Comparison of ENCODE assay signal across 16 cellular contexts in the genomic region with DNA sequence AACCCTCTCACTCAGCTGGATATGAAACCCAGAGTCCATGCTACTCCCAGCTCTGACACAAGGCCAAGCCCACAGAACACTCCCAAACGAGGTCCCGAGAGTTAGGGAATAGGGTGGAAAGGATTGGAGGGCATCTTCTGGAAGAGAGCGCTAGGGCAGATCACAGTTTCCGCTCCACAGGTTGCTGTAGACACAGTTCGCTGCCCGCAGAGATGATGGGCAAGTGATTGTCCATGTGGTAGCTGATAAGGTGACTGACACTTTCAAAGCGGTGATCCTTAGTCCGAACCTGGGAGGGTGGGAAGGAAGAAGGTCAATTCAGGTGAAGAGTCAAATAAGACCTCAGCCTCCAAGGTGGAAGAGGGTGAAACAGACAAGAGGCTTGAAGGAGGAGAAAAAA. TPM values are rescaled to one million over a fixed set of nuclear protein-coding genes. Genes with fewer than 3 reads are reported as not detected.
DNase-seq lines count a peak whose midpoint lies in the region; ATAC-seq and TF ChIP-seq lines count a peak whose summit lies in the region.
"Had no signal": no experiment of that assay in that cellular context is flagged by ENCODE, and none has a peak within 500 bp of the region (broad histone marks: within the 10 kb centered on the region; RNA-seq: fewer than 3 reads in every experiment).

No MANE protein-coding gene starts in this region.

- H2AK5ac ChIP-seq in mesenchymal stem cell (ENCODE audit: low read length, severe bottlenecking) = no peak overlapping the region

- no peak overlapping the region for H3K14ac ChIP-seq in mesenchymal stem cell (ENCODE audit: low read length in 2 of 2)

- H3K27ac Mint-ChIP-seq in Caco-2 (ENCODE audit: unreplicated experiment) = peak overlapping the region; percentile 4
- H3K27ac Mint-ChIP-seq in activated CD8-positive, alpha-beta T cell treated with anti-CD3 and anti-CD28 coated beads, Interleukin-2, amount 10 ng/mL, durations not matched to agents 7 days and 5 days = peak overlapping the region; percentile 53

- no peaks in the 10 kb centered on the region for H3K27me3 Mint-ChIP-seq in Caco-2 (ENCODE audit: insufficient read depth, unreplicated experiment)
- H3K27me3 Mint-ChIP-seq in activated CD8-positive, alpha-beta T cell treated with anti-CD3 and anti-CD28 coated beads, Interleukin-2, amount 10 ng/mL, durations not matched to agents 7 days and 5 days (ENCODE audit: low read depth) = no peaks in the 10 kb centered on the region

- H2BK120ac ChIP-seq in mesenchymal stem cell (ENCODE audit: low read depth, low read length) = no peak overlapping the region

- H3K9me3 Mint-ChIP-seq in Caco-2 (ENCODE audit: unreplicated experiment) = no peaks in the 10 kb centered on the region
- no peaks in the 10 kb centered on the region for H3K9me3 Mint-ChIP-seq in activated CD8-positive, alpha-beta T cell treated with anti-CD3 and anti-CD28 coated beads, Interleukin-2, amount 10 ng/mL, durations not matched to agents 7 days and 5 days (ENCODE audit: insufficient read depth)
- H3K9me3 Mint-ChIP-seq: CD8-positive, alpha-beta T cell had no signal

- H3K36me3 Mint-ChIP-seq in Caco-2 (ENCODE audit: insufficient read depth, unreplicated experiment) = peaks cover 59% of the 10 kb centered on the region
- H3K36me3 Mint-ChIP-seq in activated CD8-positive, alpha-beta T cell treated with anti-CD3 and anti-CD28 coated beads, Interleukin-2, amount 10 ng/mL, durations not matched to agents 7 days and 5 days (ENCODE audit: low read depth) = peaks cover 64% of the 10 kb centered on the region

- H3K9ac ChIP-seq in mesenchymal stem cell (ENCODE audit: low read length) = peak overlapping the region; percentile 96

- no peak overlapping the region for H3K4me3 Mint-ChIP-seq in Caco-2 (ENCODE audit: unreplicated experiment)
- no peak overlapping the region for H3K4me3 Mint-ChIP-seq in activated CD8-positive, alpha-beta T cell treated with anti-CD3 and anti-CD28 coated beads, Interleukin-2, amount 10 ng/mL, durations not matched to agents 7 days and 5 days

- no peaks in the 10 kb centered on the region for H3K9me3 ChIP-seq in Caco-2
- no peaks in the 10 kb centered on the region for H3K9me3 ChIP-seq in mesenchymal stem cell (ENCODE audit: control insufficient read depth, low read length)
- H3K9me3 ChIP-seq in BE2C = no peaks in the 10 kb centered on the region
- H3K9me3 ChIP-seq: sigmoid colon had no signal

- H3K4me3 ChIP-seq in Caco-2 (ENCODE audit: low read depth, low read length) (no peak overlapping the region), mesenchymal stem cell (ENCODE audit: insufficient read depth in 1 of 2, low read depth in 1 of 2, low read length in 2 of 2) (no peak overlapping the region), BE2C (ENCODE audit: low read depth, low read length) (no peak overlapping the region)

- H3K79me1 ChIP-seq in mesenchymal stem cell (replicated peaks; ENCODE audit: low read length, poor library complexity, severe bottlenecking) = peaks cover 10% of the 10 kb centered on the region

- no peak overlapping the region for H2AFZ ChIP-seq in mesenchymal stem cell (ENCODE audit: low read depth, low read length)

- H4K91ac ChIP-seq in mesenchymal stem cell (ENCODE audit: low read length) = no peak overlapping the region

- no peak overlapping the region for H2BK15ac ChIP-seq in mesenchymal stem cell (ENCODE audit: low read depth, poor library complexity, severe bottlenecking)

- peaks cover 6% of the 10 kb centered on the region for H3K36me3 ChIP-seq in Caco-2 (ENCODE audit: control insufficient read depth, insufficient read depth, low read length)
- peaks cover 69 to 70% of the 10 kb centered on the region in 2 experiments for H3K36me3 ChIP-seq in mesenchymal stem cell (ENCODE audit: control insufficient read depth in 1 of 2, insufficient read depth in 2 of 2, low read depth in 1 of 2, low read length in 2 of 2)
- peaks cover 51% of the 10 kb centered on the region for H3K36me3 ChIP-seq in BE2C

- H3K27me3 ChIP-seq in Caco-2 (replicated peaks; ENCODE audit: control insufficient read depth, insufficient read depth, low read length) = no peaks in the 10 kb centered on the region
- no peaks in the 10 kb centered on the region for H3K27me3 ChIP-seq in mesenchymal stem cell (ENCODE audit: control insufficient read depth in 1 of 2, insufficient read depth in 1 of 2, low read length in 2 of 2)
- H3K27me3 ChIP-seq in BE2C = no peaks in the 10 kb centered on the region
- H3K27me3 ChIP-seq: foreskin keratinocyte, sigmoid colon had no signal

- no peak overlapping the region for H3K23ac ChIP-seq in mesenchymal stem cell (ENCODE audit: low read length in 2 of 2)

- intact Hi-C loops in Caco-2 (cut with micrococcal nuclease; ENCODE audit: unreplicated experiment) = no loop called here

- 88% methylated on average over 8 of the region's 8 CpGs for WGBS in mesenchymal stem cell

- H3K4me1 Mint-ChIP-seq in Caco-2 (ENCODE audit: low read depth, unreplicated experiment) = peaks cover 11% of the 10 kb centered on the region
- peaks cover 46% of the 10 kb centered on the region for H3K4me1 Mint-ChIP-seq in activated CD8-positive, alpha-beta T cell treated with anti-CD3 and anti-CD28 coated beads, Interleukin-2, amount 10 ng/mL, durations not matched to agents 7 days and 5 days (ENCODE audit: low read depth)

- no peak overlapping the region for H2BK12ac ChIP-seq in mesenchymal stem cell (ENCODE audit: low read length in 2 of 2)

- H4K8ac ChIP-seq in mesenchymal stem cell (ENCODE audit: low read length) = no peak overlapping the region

- no peak overlapping the region for H3K4me2 ChIP-seq in mesenchymal stem cell (ENCODE audit: low read length, poor library complexity, severe bottlenecking)

- TF ChIP-seq CTCF in 22Rv1 (IDR thresholded peaks at IDR 0.05) (no peak), Caco-2 (IDR thresholded peaks at IDR 0.05; ENCODE audit: insufficient read depth in 1 of 2, low read depth in 1 of 2, low read length in 1 of 2, severe bottlenecking in 1 of 2, unreplicated experiment in 1 of 2) (no peak), BE2C (IDR thresholded peaks at IDR 0.05; ENCODE audit: low read depth, low read length) (no peak)

- H2BK5ac ChIP-seq in mesenchymal stem cell (ENCODE audit: low read depth, low read length, poor library complexity, severe bottlenecking) = no peak overlapping the region

- DNase-seq in Caco-2 = no peak
- no peak for DNase-seq in activated CD8-positive, alpha-beta T cell treated with anti-CD3 and anti-CD28 coated beads, Interleukin-2, amount 10 ng/mL, durations not matched to agents 7 days and 5 days
- DNase-seq in mesenchymal stem cell = no peak
- DNase-seq in stimulated activated CD4-positive, alpha-beta T cell treated with anti-CD3 and anti-CD28 coated beads, Interleukin-15, amount 100 ng/mL, for 24 hours = no peak
- DNase-seq in NCI-H446 (lab: John Stamatoyannopoulos, UW) = no peak
- no peak for DNase-seq in BE2C
- DNase-seq in central memory CD4-positive, alpha-beta T cell = no peak
- DNase-seq: CD8-positive, alpha-beta T cell; foreskin keratinocyte; GF-D8; HCEC 1CT; islet precursor cell; NCI-H446 treated with DMSO at 0.1 percent for 48 hours; RPMI8226; sigmoid colon had no signal

- H3K4me1 ChIP-seq in Caco-2 (0 out of 2 replicates have a peak, but pooled peaks cover 5% of the 10 kb centered on the region), mesenchymal stem cell (ENCODE audit: control insufficient read depth, insufficient read depth, low read depth, low read length) (peaks cover 37% of the 10 kb centered on the region), BE2C (peaks cover 8% of the 10 kb centered on the region)
- H3K4me1 ChIP-seq: foreskin keratinocyte had no signal

- no peak for ATAC-seq in activated CD8-positive, alpha-beta T cell treated with anti-CD3 and anti-CD28 coated beads, Interleukin-2, amount 10 ng/mL, durations not matched to agents 7 days and 5 days
- ATAC-seq: CD8-positive, alpha-beta T cell; foreskin keratinocyte had no signal

- BruUV-seq in Caco-2 (replicated peaks; lab: Mats Ljungman, UMichigan) = no TSS peak

- H3K18ac ChIP-seq in mesenchymal stem cell (ENCODE audit: low read depth in 1 of 2, low read length in 2 of 2) = no peak overlapping the region

- peak overlapping the region in 1 of 2 experiments; percentile 7 for H3K4ac ChIP-seq in mesenchymal stem cell (ENCODE audit: low read depth in 1 of 2, low read length in 2 of 2)

- CTCF ChIA-PET in Caco-2 (lab: Charles Lee) = no interaction called here
- CTCF ChIA-PET in activated CD8-positive, alpha-beta T cell treated with anti-CD3 and anti-CD28 coated beads, Interleukin-2, amount 10 ng/mL, durations not matched to agents 7 days and 5 days (lab: Charles Lee) = interaction anchor here (1.1 to 4.0 kb wide), 2 partner anchors 10 to 53 kb away, joined by 3 to 22 read pairs; no protein-coding TSS in a partner anchor

- peak overlapping the region; percentile 97 for H3K27ac ChIP-seq in 22Rv1
- no peak overlapping the region for H3K27ac ChIP-seq in mesenchymal stem cell (ENCODE audit: low read length, poor library complexity, severe bottlenecking)
- H3K27ac ChIP-seq: foreskin keratinocyte had no signal

- POLR2A ChIA-PET in Caco-2 (lab: Charles Lee) = no interaction called here
- POLR2A ChIA-PET in activated CD8-positive, alpha-beta T cell treated with anti-CD3 and anti-CD28 coated beads, Interleukin-2, amount 10 ng/mL, durations not matched to agents 7 days and 5 days (lab: Charles Lee) = interaction anchor here (3.0 to 4.2 kb wide), 2 partner anchors 8 to 10 kb away, joined by 13 to 23 read pairs; a partner anchor contains a TSS

RNA-seq across cellular contexts. Expression of a gene that starts 2.1 kb away (rescaled TPM):
- total RNA-seq in Caco-2 (2022) = 34.1 and 34.9 TPM in 2 replicates
- 10 to 100 TPM; 40.2 to 43.9 TPM for total RNA-seq in activated CD8-positive, alpha-beta T cell treated with anti-CD3 and anti-CD28 coated beads, Interleukin-2, amount 10 ng/mL, durations not matched to agents 7 days and 5 days
- 16.1 TPM for polyA plus RNA-seq in mesenchymal stem cell (2013, experiment 1 of 2)
- 15.3 TPM for polyA plus RNA-seq in mesenchymal stem cell (2013, experiment 2 of 2)
- polyA plus RNA-seq in BE2C (2012; ENCODE audit: insufficient read depth, insufficient read length, low read depth) = 57.8 TPM

RNA-seq across cellular contexts. Expression of a gene that starts 6.9 kb away (rescaled TPM):
- 58.0 and 59.6 TPM in 2 replicates for total RNA-seq in Caco-2 (2022)
- 10 to 100 TPM; 69.6 to 72.4 TPM for total RNA-seq in activated CD8-positive, alpha-beta T cell treated with anti-CD3 and anti-CD28 coated beads, Interleukin-2, amount 10 ng/mL, durations not matched to agents 7 days and 5 days
- 352 TPM for polyA plus RNA-seq in mesenchymal stem cell (2013, experiment 1 of 2)
- 344 TPM for polyA plus RNA-seq in mesenchymal stem cell (2013, experiment 2 of 2)
- polyA plus RNA-seq in BE2C (2012; ENCODE audit: insufficient read depth, insufficient read length, low read depth) = 263 TPM

RNA-seq across cellular contexts. Expression of a gene that starts 7.7 kb away (rescaled TPM):
- total RNA-seq in Caco-2 (2022) = 24.0 and 24.6 TPM in 2 replicates
- total RNA-seq in activated CD8-positive, alpha-beta T cell treated with anti-CD3 and anti-CD28 coated beads, Interleukin-2, amount 10 ng/mL, durations not matched to agents 7 days and 5 days = 10 to 100 TPM; 44.5 to 48.2 TPM
- 69.2 TPM for polyA plus RNA-seq in mesenchymal stem cell (2013, experiment 1 of 2)
- 66.7 TPM for polyA plus RNA-seq in mesenchymal stem cell (2013, experiment 2 of 2)
- 5.8 TPM for polyA plus RNA-seq in BE2C (2012; ENCODE audit: insufficient read depth, insufficient read length, low read depth)

RNA-seq across cellular contexts. Expression of a gene that starts 10.8 kb away (rescaled TPM):
- total RNA-seq in Caco-2 (2022) = 243 and 259 TPM in 2 replicates
- 100 to 1,000 TPM; 151 to 153 TPM for total RNA-seq in activated CD8-positive, alpha-beta T cell treated with anti-CD3 and anti-CD28 coated beads, Interleukin-2, amount 10 ng/mL, durations not matched to agents 7 days and 5 days
- 48.2 TPM for polyA plus RNA-seq in mesenchymal stem cell (2013, experiment 1 of 2)
- 48.8 TPM for polyA plus RNA-seq in mesenchymal stem cell (2013, experiment 2 of 2)
- 129 TPM for polyA plus RNA-seq in BE2C (2012; ENCODE audit: insufficient read depth, insufficient read length, low read depth)

RNA-seq across cellular contexts. Expression of a gene that starts 19.5 kb away (rescaled TPM):
- total RNA-seq in Caco-2 (2022) = 51.3 and 61.5 TPM in 2 replicates
- total RNA-seq in activated CD8-positive, alpha-beta T cell treated with anti-CD3 and anti-CD28 coated beads, Interleukin-2, amount 10 ng/mL, durations not matched to agents 7 days and 5 days = 10 to 100 TPM; 39.8 to 45.2 TPM
- polyA plus RNA-seq in mesenchymal stem cell (2013, experiment 1 of 2) = 26.7 TPM
- polyA plus RNA-seq in mesenchymal stem cell (2013, experiment 2 of 2) = 26.3 TPM
- polyA plus RNA-seq in BE2C (2012; ENCODE audit: insufficient read depth, insufficient read length, low read depth) = 183 TPM
